1 cellular context compared by ENCODE assay signal in genomic region chr11:62295504-62295903, GRCh38.
TF ChIP-seq lines count a peak whose summit lies in the region.

No MANE protein-coding gene starts in this region.

TF ChIP-seq in HepG2, 621 proteins besides CTCF, POLR2A, EP300 and RAD21 (continued from another document and continues in another):
- TF ChIP-seq THAP7 (CRISPR knock-in tag; IDR thresholded peaks at IDR 0.05) (no peak), ZSCAN21 (CRISPR knock-in tag; IDR thresholded peaks at IDR 0.05; ENCODE audit: borderline replicate concordance) (0 out of 2 replicates have a peak, but pooled peaks have one; percentile 34), NR2F1 (CRISPR knock-in tag; IDR thresholded peaks at IDR 0.05) (no peak), PHF8 (CRISPR knock-in tag; IDR thresholded peaks at IDR 0.05) (no peak), POLR2AphosphoS5 (IDR thresholded peaks at IDR 0.05; ENCODE audit: low read depth, low read length) (no peak), ZNF790 (CRISPR knock-in tag; IDR thresholded peaks at IDR 0.05; ENCODE audit: borderline replicate concordance) (no peak), REL (CRISPR knock-in tag; conservative IDR thresholded peaks at IDR 0.05) (no peak), ARID2 (CRISPR knock-in tag; IDR thresholded peaks at IDR 0.05; ENCODE audit: borderline replicate concordance) (no peak), ZFY (CRISPR knock-in tag; IDR thresholded peaks at IDR 0.05) (no peak), GABPA (IDR thresholded peaks at IDR 0.05; ENCODE audit: low read depth, low read length) (no peak), GABPA (CRISPR knock-in tag; IDR thresholded peaks at IDR 0.05; ENCODE audit: low read depth) (no peak), RBM22 (optimal IDR thresholded peaks at IDR 0.05; ENCODE audit: low read length) (no peak), ZNF562 (CRISPR knock-in tag; IDR thresholded peaks at IDR 0.05; ENCODE audit: borderline replicate concordance) (no peak), TMF1 (CRISPR knock-in tag; IDR thresholded peaks at IDR 0.05; ENCODE audit: low read depth) (no peak), KDM6A (CRISPR knock-in tag; IDR thresholded peaks at IDR 0.05; ENCODE audit: low read depth) (no peak), ZNF720 (CRISPR knock-in tag; IDR thresholded peaks at IDR 0.05) (no peak), ZNF30 (CRISPR knock-in tag; IDR thresholded peaks at IDR 0.05) (no peak), E2F1 (CRISPR knock-in tag; IDR thresholded peaks at IDR 0.05) (no peak), ELK4 (CRISPR knock-in tag; IDR thresholded peaks at IDR 0.05; ENCODE audit: borderline replicate concordance) (no peak), SIN3A (IDR thresholded peaks at IDR 0.05; ENCODE audit: borderline replicate concordance, low read depth, low read length) (no peak), AGO1 (IDR thresholded peaks at IDR 0.05; ENCODE audit: low read depth, low read length, poor library complexity, severe bottlenecking) (no peak), TAF15 (IDR thresholded peaks at IDR 0.05; ENCODE audit: low read depth, low read length, poor library complexity, severe bottlenecking) (no peak), YY1 (IDR thresholded peaks at IDR 0.05; ENCODE audit: insufficient read depth, insufficient replicate concordance, low read depth, low read length) (no peak), RFX5 (IDR thresholded peaks at IDR 0.05; ENCODE audit: low read depth, low read length) (no peak), ZNF644 (CRISPR knock-in tag; IDR thresholded peaks at IDR 0.05; ENCODE audit: low read depth) (no peak), ZNF260 (CRISPR knock-in tag; IDR thresholded peaks at IDR 0.05; ENCODE audit: borderline replicate concordance, low read depth) (no peak), BORCS8-MEF2B (CRISPR knock-in tag; IDR thresholded peaks at IDR 0.05) (peak; percentile 58; the same call in 1 of the 2 replicates), GFI1 (CRISPR knock-in tag; IDR thresholded peaks at IDR 0.05; ENCODE audit: borderline replicate concordance) (no peak), LBX2 (CRISPR knock-in tag; IDR thresholded peaks at IDR 0.05; ENCODE audit: borderline replicate concordance) (no peak), RAD51 (IDR thresholded peaks at IDR 0.05; ENCODE audit: borderline replicate concordance) (no peak), JUND (CRISPR knock-in tag; IDR thresholded peaks at IDR 0.05) (no peak), HHEX (CRISPR knock-in tag; IDR thresholded peaks at IDR 0.05) (no peak), NKX3-1 (CRISPR knock-in tag; IDR thresholded peaks at IDR 0.05) (0 out of 2 replicates have a peak, but pooled peaks have one; percentile 35), HDAC6 (IDR thresholded peaks at IDR 0.05; ENCODE audit: low read depth, low read length) (no peak), ZSCAN9 (CRISPR knock-in tag; IDR thresholded peaks at IDR 0.05; ENCODE audit: borderline replicate concordance) (peak; percentile 62; the same call in 1 of the 2 replicates), MBD4 (IDR thresholded peaks at IDR 0.05; ENCODE audit: borderline replicate concordance, low read length) (no peak), NRL (CRISPR knock-in tag; IDR thresholded peaks at IDR 0.05; ENCODE audit: borderline replicate concordance) (peak; percentile 31; the same call in 1 of the 2 replicates), NAIF1 (CRISPR knock-in tag; IDR thresholded peaks at IDR 0.05; ENCODE audit: borderline replicate concordance) (no peak), ETV5 (CRISPR knock-in tag; IDR thresholded peaks at IDR 0.05; ENCODE audit: borderline replicate concordance) (no peak), FOXM1 (CRISPR knock-in tag; IDR thresholded peaks at IDR 0.05) (no peak), GLI4 (CRISPR knock-in tag; IDR thresholded peaks at IDR 0.05; ENCODE audit: borderline replicate concordance) (no peak), SNAPC5 (CRISPR knock-in tag; IDR thresholded peaks at IDR 0.05; ENCODE audit: borderline replicate concordance) (no peak), RXRA (CRISPR knock-in tag; IDR thresholded peaks at IDR 0.05) (no peak), ATF2 (CRISPR knock-in tag; IDR thresholded peaks at IDR 0.05) (no peak), ZHX1 (CRISPR knock-in tag; IDR thresholded peaks at IDR 0.05; ENCODE audit: low read depth) (no peak), ZNF430 (CRISPR knock-in tag; IDR thresholded peaks at IDR 0.05) (no peak), ZNF543 (CRISPR knock-in tag; IDR thresholded peaks at IDR 0.05) (no peak)
- TF ChIP-seq, protein P1, sequence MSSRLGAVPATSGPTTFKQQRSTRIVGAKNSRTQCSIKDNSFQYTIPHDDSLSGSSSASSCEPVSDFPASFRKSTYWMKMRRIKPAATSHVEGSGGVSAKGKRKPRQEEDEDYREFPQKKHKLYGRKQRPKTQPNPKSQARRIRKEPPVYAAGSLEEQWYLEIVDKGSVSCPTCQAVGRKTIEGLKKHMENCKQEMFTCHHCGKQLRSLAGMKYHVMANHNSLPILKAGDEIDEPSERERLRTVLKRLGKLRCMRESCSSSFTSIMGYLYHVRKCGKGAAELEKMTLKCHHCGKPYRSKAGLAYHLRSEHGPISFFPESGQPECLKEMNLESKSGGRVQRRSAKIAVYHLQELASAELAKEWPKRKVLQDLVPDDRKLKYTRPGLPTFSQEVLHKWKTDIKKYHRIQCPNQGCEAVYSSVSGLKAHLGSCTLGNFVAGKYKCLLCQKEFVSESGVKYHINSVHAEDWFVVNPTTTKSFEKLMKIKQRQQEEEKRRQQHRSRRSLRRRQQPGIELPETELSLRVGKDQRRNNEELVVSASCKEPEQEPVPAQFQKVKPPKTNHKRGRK (CRISPR knock-in tag; IDR thresholded peaks at IDR 0.05) = no peak
- TF ChIP-seq, protein P2, sequence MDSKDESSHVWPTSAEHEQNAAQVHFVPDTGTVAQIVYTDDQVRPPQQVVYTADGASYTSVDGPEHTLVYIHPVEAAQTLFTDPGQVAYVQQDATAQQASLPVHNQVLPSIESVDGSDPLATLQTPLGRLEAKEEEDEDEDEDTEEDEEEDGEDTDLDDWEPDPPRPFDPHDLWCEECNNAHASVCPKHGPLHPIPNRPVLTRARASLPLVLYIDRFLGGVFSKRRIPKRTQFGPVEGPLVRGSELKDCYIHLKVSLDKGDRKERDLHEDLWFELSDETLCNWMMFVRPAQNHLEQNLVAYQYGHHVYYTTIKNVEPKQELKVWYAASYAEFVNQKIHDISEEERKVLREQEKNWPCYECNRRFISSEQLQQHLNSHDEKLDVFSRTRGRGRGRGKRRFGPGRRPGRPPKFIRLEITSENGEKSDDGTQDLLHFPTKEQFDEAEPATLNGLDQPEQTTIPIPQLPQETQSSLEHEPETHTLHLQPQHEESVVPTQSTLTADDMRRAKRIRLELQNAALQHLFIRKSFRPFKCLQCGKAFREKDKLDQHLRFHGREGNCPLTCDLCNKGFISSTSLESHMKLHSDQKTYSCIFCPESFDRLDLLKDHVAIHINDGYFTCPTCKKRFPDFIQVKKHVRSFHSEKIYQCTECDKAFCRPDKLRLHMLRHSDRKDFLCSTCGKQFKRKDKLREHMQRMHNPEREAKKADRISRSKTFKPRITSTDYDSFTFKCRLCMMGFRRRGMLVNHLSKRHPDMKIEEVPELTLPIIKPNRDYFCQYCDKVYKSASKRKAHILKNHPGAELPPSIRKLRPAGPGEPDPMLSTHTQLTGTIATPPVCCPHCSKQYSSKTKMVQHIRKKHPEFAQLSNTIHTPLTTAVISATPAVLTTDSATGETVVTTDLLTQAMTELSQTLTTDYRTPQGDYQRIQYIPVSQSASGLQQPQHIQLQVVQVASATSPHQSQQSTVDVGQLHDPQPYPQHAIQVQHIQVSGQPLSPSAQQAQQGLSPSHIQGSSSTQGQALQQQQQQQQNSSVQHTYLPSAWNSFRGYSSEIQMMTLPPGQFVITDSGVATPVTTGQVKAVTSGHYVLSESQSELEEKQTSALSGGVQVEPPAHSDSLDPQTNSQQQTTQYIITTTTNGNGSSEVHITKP (CRISPR knock-in tag; IDR thresholded peaks at IDR 0.05; ENCODE audit: low read depth) = no peak
- TF ChIP-seq, protein P3, sequence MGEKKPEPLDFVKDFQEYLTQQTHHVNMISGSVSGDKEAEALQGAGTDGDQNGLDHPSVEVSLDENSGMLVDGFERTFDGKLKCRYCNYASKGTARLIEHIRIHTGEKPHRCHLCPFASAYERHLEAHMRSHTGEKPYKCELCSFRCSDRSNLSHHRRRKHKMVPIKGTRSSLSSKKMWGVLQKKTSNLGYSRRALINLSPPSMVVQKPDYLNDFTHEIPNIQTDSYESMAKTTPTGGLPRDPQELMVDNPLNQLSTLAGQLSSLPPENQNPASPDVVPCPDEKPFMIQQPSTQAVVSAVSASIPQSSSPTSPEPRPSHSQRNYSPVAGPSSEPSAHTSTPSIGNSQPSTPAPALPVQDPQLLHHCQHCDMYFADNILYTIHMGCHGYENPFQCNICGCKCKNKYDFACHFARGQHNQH (CRISPR knock-in tag; IDR thresholded peaks at IDR 0.05) = no peak
